In genomic region chr4:6250235-6250983, GRCh38 we compare ENCODE assay signal across 8 cellular contexts. TPM values are rescaled to one million over a fixed set of nuclear protein-coding genes. Genes with fewer than 3 reads are reported as not detected.
DNase-seq lines count a peak whose midpoint lies in the region; ATAC-seq, FAIRE-seq and TF ChIP-seq lines count a peak whose summit lies in the region.

No MANE protein-coding gene starts in this region.

- no peaks in the 10 kb centered on the region for H3K36me3 Mint-ChIP-seq in natural killer cell
- no peaks in the 10 kb centered on the region for H3K36me3 Mint-ChIP-seq in natural killer cell treated with Interleukin-12 subunit alpha and Interleukin-12 subunit beta and Interleukin-15 and Interleukin-18, amount 100 ng/mL, for 72 hours

- H3K4me3 ChIP-seq in MM.1S (ENCODE audit: low read length) (no peak overlapping the region), SK-N-MC (no peak overlapping the region), endothelial cell of umbilical vein (replicated peaks in 1 of 3; ENCODE audit: insufficient read depth in 1 of 3, low read depth in 1 of 3, low read length in 3 of 3) (no peak overlapping the region), mucosa of descending colon (no peak overlapping the region)

- H3K9me2 ChIP-seq in MM.1S (replicated peaks; ENCODE audit: insufficient read depth, low read length): no peaks in the 10 kb centered on the region

- DNase-seq in natural killer cell (no peak), MM.1S (peak; percentile 75), SK-N-MC (ENCODE audit: low read depth, low spot score) (peak; percentile 8), endothelial cell of umbilical vein (ENCODE audit: low read depth, low spot score) (peak; percentile 74), mucosa of descending colon (peak in 2 of 3 donors; percentile 16 to 61), posterior vena cava (ENCODE audit: low spot score) (no peak)
- no peak for DNase-seq in natural killer cell treated with Interleukin-12 subunit alpha and Interleukin-12 subunit beta and Interleukin-15 and Interleukin-18, amount 100 ng/mL, for 72 hours (ENCODE audit: low spot score)

- H4K20me1 ChIP-seq in MM.1S (ENCODE audit: insufficient read depth, low read length) (no peaks in the 10 kb centered on the region), endothelial cell of umbilical vein (replicated peaks; ENCODE audit: control insufficient read depth, extremely low read depth, insufficient read depth, low read length) (no peaks in the 10 kb centered on the region)

- no peak overlapping the region for H2AFZ ChIP-seq in MM.1S (ENCODE audit: low read length)
- no peak overlapping the region for H2AFZ ChIP-seq in endothelial cell of umbilical vein (ENCODE audit: low read depth, low read length)

- POLR2A ChIA-PET in endothelial cell of umbilical vein (lab: Charles Lee): no interaction called here

- H3K9me3 ChIP-seq in MM.1S (replicated peaks; ENCODE audit: insufficient read depth, low read length): no peaks in the 10 kb centered on the region
- H3K9me3 ChIP-seq in SK-N-MC (ENCODE audit: low read depth, low read length): no peaks in the 10 kb centered on the region
- H3K9me3 ChIP-seq in endothelial cell of umbilical vein (replicated peaks; ENCODE audit: control insufficient read depth, insufficient read depth, low read length): no peaks in the 10 kb centered on the region
- no peaks in the 10 kb centered on the region for H3K9me3 ChIP-seq in mucosa of descending colon

- TF ChIP-seq POLR2A in endothelial cell of umbilical vein (IDR thresholded peaks at IDR 0.05; ENCODE audit: low read depth, low read length): no peak

- peak; percentile 74 for FAIRE-seq in endothelial cell of umbilical vein (lab: Jason Lieb, UNC)

- ATAC-seq in natural killer cell: peak; percentile 68 to 77 (median 72)
- no peak for ATAC-seq in natural killer cell treated with Interleukin-12 subunit alpha and Interleukin-12 subunit beta and Interleukin-15 and Interleukin-18, amount 100 ng/mL, for 72 hours
- peak; percentile 76 for ATAC-seq in mucosa of descending colon
- no peak for ATAC-seq in GM18873 (IDR thresholded peaks at IDR 0.05; ENCODE audit: low FRiP score, unreplicated experiment)

- TF ChIP-seq CTCF in natural killer cell (IDR thresholded peaks at IDR 0.05): peak; percentile 78
- peak; percentile 76 for TF ChIP-seq CTCF in MM.1S (IDR thresholded peaks at IDR 0.05; ENCODE audit: low read length)
- TF ChIP-seq CTCF in endothelial cell of umbilical vein (IDR thresholded peaks at IDR 0.05; ENCODE audit: extremely low read depth in 1 of 2, insufficient read depth in 1 of 2, low read depth in 1 of 2, low read length in 2 of 2): peak; percentile 61 to 62
- TF ChIP-seq CTCF in mucosa of descending colon (IDR thresholded peaks at IDR 0.05): peak; percentile 77

- no peak overlapping the region for H3K27ac ChIP-seq in MM.1S (ENCODE audit: low read length)
- H3K27ac ChIP-seq in SK-N-MC: no peak overlapping the region
- no peak overlapping the region for H3K27ac ChIP-seq in endothelial cell of umbilical vein (ENCODE audit: insufficient read depth, low read depth, low read length)

- H3F3A ChIP-seq in MM.1S (ENCODE audit: insufficient read depth, low read length): no peaks in the 10 kb centered on the region

- H3K27me3 ChIP-seq in MM.1S (replicated peaks; ENCODE audit: insufficient read depth, low read length) (peaks cover 33% of the 10 kb centered on the region), endothelial cell of umbilical vein (ENCODE audit: control insufficient read depth in 2 of 2, insufficient read depth in 2 of 2, low read length in 2 of 2) (peaks cover 6 to 8% of the 10 kb centered on the region in 2 experiments)

- H3K9me1 ChIP-seq in endothelial cell of umbilical vein (replicated peaks; ENCODE audit: control insufficient read depth, extremely low read depth, insufficient read depth, low read length): no peaks in the 10 kb centered on the region

- H3K79me2 ChIP-seq in MM.1S (ENCODE audit: low read length) (no peaks in the 10 kb centered on the region), endothelial cell of umbilical vein (ENCODE audit: control insufficient read depth, insufficient read depth, low read length) (no peaks in the 10 kb centered on the region)

- H3K4me2 ChIP-seq in MM.1S (ENCODE audit: low read depth, low read length) (no peak overlapping the region), endothelial cell of umbilical vein (ENCODE audit: insufficient read depth, low read length) (no peak overlapping the region)

- H3K9me3 Mint-ChIP-seq in natural killer cell: no peaks in the 10 kb centered on the region
- H3K9me3 Mint-ChIP-seq in natural killer cell treated with Interleukin-12 subunit alpha and Interleukin-12 subunit beta and Interleukin-15 and Interleukin-18, amount 100 ng/mL, for 72 hours: no peaks in the 10 kb centered on the region

- no peak overlapping the region for H3K4me3 Mint-ChIP-seq in natural killer cell
- no peak overlapping the region for H3K4me3 Mint-ChIP-seq in natural killer cell treated with Interleukin-12 subunit alpha and Interleukin-12 subunit beta and Interleukin-15 and Interleukin-18, amount 100 ng/mL, for 72 hours

- dilution Hi-C loops in endothelial cell of umbilical vein (cut with MboI; ENCODE audit: extremely low pct_ligation_motif_present, low sequenced_read_pairs): no loop called here

- H3K36me3 ChIP-seq in MM.1S (replicated peaks; ENCODE audit: insufficient read depth, low read length) (no peaks in the 10 kb centered on the region), SK-N-MC (ENCODE audit: insufficient read depth, low read length) (no peaks in the 10 kb centered on the region), endothelial cell of umbilical vein (ENCODE audit: control insufficient read depth in 2 of 2, extremely low read depth in 1 of 2, insufficient read depth in 2 of 2, low read length in 2 of 2) (no peaks in the 10 kb centered on the region), mucosa of descending colon (ENCODE audit: low read depth) (no peaks in the 10 kb centered on the region)

- no peaks in the 10 kb centered on the region for H3K4me1 ChIP-seq in MM.1S (ENCODE audit: low read length)
- no peaks in the 10 kb centered on the region for H3K4me1 ChIP-seq in endothelial cell of umbilical vein (ENCODE audit: control insufficient read depth, extremely low read depth, insufficient read depth, low read length)
- no peaks in the 10 kb centered on the region for H3K4me1 ChIP-seq in mucosa of descending colon (ENCODE audit: low read depth)

- intact Hi-C loops in natural killer cell (cut with micrococcal nuclease) (loop anchor here (1.0 to 5.0 kb wide), 3 partner anchors 77 to 297 kb away; no protein-coding TSS in a partner anchor), endothelial cell of umbilical vein (cut with micrococcal nuclease) (loop anchor here (1.0 kb wide), 2 partner anchors 77 to 296 kb away; no protein-coding TSS in a partner anchor), mucosa of descending colon (cut with DNase I, micrococcal nuclease) (loop anchor here (5.0 kb wide), 1 partner anchor 77 kb away; no protein-coding TSS in a partner anchor), posterior vena cava (cut with DNase I) (no loop called here)

- H3K9ac ChIP-seq in MM.1S (ENCODE audit: low read length): no peak overlapping the region
- H3K9ac ChIP-seq in SK-N-MC (ENCODE audit: insufficient read length): no peak overlapping the region
- no peak overlapping the region for H3K9ac ChIP-seq in endothelial cell of umbilical vein (replicated peaks; ENCODE audit: extremely low read depth, insufficient read depth, low read length)

- CTCF ChIA-PET in endothelial cell of umbilical vein (lab: Charles Lee): interaction anchor here (0.6 to 8.9 kb wide), 44 partner anchors 8 to 460 kb away, joined by 3 to 808 read pairs (median 4); partner anchors contain the start of genes MAN2B2, MRFAP1L1 and WFS1

- no TSS peak for BruUV-seq in endothelial cell of umbilical vein (replicated peaks; lab: Mats Ljungman, UMichigan)

- peaks cover 32 to 50% of the 10 kb centered on the region in 2 donors for H3K27me3 Mint-ChIP-seq in natural killer cell (ENCODE audit: low read depth in 2 of 2)
- H3K27me3 Mint-ChIP-seq in natural killer cell treated with Interleukin-12 subunit alpha and Interleukin-12 subunit beta and Interleukin-15 and Interleukin-18, amount 100 ng/mL, for 72 hours: peaks cover 27 to 29% of the 10 kb centered on the region in 2 donors

- H3K27ac Mint-ChIP-seq in natural killer cell: no peak overlapping the region
- no peak overlapping the region for H3K27ac Mint-ChIP-seq in natural killer cell treated with Interleukin-12 subunit alpha and Interleukin-12 subunit beta and Interleukin-15 and Interleukin-18, amount 100 ng/mL, for 72 hours

- peaks cover 5% of the 10 kb centered on the region in 2 donors for H3K4me1 Mint-ChIP-seq in natural killer cell
- peaks cover 5 to 6% of the 10 kb centered on the region in 2 donors for H3K4me1 Mint-ChIP-seq in natural killer cell treated with Interleukin-12 subunit alpha and Interleukin-12 subunit beta and Interleukin-15 and Interleukin-18, amount 100 ng/mL, for 72 hours (ENCODE audit: low read depth in 2 of 2)

RNA-seq across cellular contexts. Expression of gene WFS1, which starts 19.2 kb away (rescaled TPM):
- total RNA-seq in natural killer cell (1 to 10 TPM; 3.0 to 5.6 (median 3.5) TPM), endothelial cell of umbilical vein (42.7 and 48.2 TPM in 2 replicates), mucosa of descending colon (10 to 100 TPM in 2 of 3 donors, 1 to 10 TPM in 1; 5.8 to 39.2 (median 14.9) TPM), posterior vena cava (10 to 100 TPM; 48.9 to 52.6 TPM)
- 1 to 10 TPM; 3.1 to 7.4 TPM for total RNA-seq in natural killer cell treated with Interleukin-12 subunit alpha and Interleukin-12 subunit beta and Interleukin-15 and Interleukin-18, amount 100 ng/mL, for 72 hours
- polyA plus RNA-seq in endothelial cell of umbilical vein: 70.0 and 82.0 TPM in 2 replicates
- 35.9 and 40.9 TPM in 2 replicates for polyA plus RNA-seq in endothelial cell of umbilical vein (2011; cell fraction: cytosol; rRNA removed)
- 57.4 and 60.7 TPM in 2 replicates for polyA plus RNA-seq in endothelial cell of umbilical vein (2011; cell fraction: nucleus; rRNA removed)
- polyA plus RNA-seq in endothelial cell of umbilical vein (2012): 32.3 and 38.5 TPM in 2 replicates
- polyA minus RNA-seq in endothelial cell of umbilical vein: 63.2 and 67.8 TPM in 2 replicates
- polyA minus RNA-seq in endothelial cell of umbilical vein (2011; cell fraction: cytosol; rRNA and poly(A)+ RNA removed): 1.8 TPM
- 21.3 and 30.8 TPM in 2 replicates for polyA minus RNA-seq in endothelial cell of umbilical vein (2011; cell fraction: nucleus; rRNA and poly(A)+ RNA removed)

RNA-seq across cellular contexts. Expression of gene JAKMIP1, which starts 50.1 kb away (rescaled TPM):
- total RNA-seq in natural killer cell: 10 to 100 TPM in 2 of 3 donors, 1 to 10 TPM in 1; 8.8 to 21.8 (median 16.4) TPM
- 10 to 100 TPM; 16.3 to 66.7 TPM for total RNA-seq in natural killer cell treated with Interleukin-12 subunit alpha and Interleukin-12 subunit beta and Interleukin-15 and Interleukin-18, amount 100 ng/mL, for 72 hours
- total RNA-seq in endothelial cell of umbilical vein: not detected in 2 replicates
- not detected in 2 replicates for polyA plus RNA-seq in endothelial cell of umbilical vein
- polyA plus RNA-seq in endothelial cell of umbilical vein (2011; cell fraction: cytosol; rRNA removed): not detected in 2 replicates
- polyA plus RNA-seq in endothelial cell of umbilical vein (2011; cell fraction: nucleus; rRNA removed): not detected in 2 replicates
- polyA plus RNA-seq in endothelial cell of umbilical vein (2012): not detected in 2 replicates
- polyA minus RNA-seq in endothelial cell of umbilical vein: not detected in 2 replicates
- not detected for polyA minus RNA-seq in endothelial cell of umbilical vein (2011; cell fraction: cytosol; rRNA and poly(A)+ RNA removed)
- polyA minus RNA-seq in endothelial cell of umbilical vein (2011; cell fraction: nucleus; rRNA and poly(A)+ RNA removed): not detected in 2 replicates
- 1 to 10 TPM in 1 of 3 donors, under 1 TPM in 1, not detected in 1; 0.63 to 2.1 TPM for total RNA-seq in mucosa of descending colon
- under 1 TPM; 0.14 TPM for total RNA-seq in posterior vena cava

Comparison
In these comparisons a context has a peak if more than half of its experiments do, and no peak if none do; other contexts are left out.
1. ATAC-seq: peak in natural killer cell (3 of 3) and mucosa of descending colon (single experiment); none in natural killer cell treated with Interleukin-12 subunit alpha and Interleukin-12 subunit beta and Interleukin-15 and Interleukin-18, amount 100 ng/mL, for 72 hours (0 of 2) and GM18873 (single experiment).
2. DNase-seq: peak in MM.1S (single experiment), SK-N-MC (single experiment), endothelial cell of umbilical vein (single experiment) and mucosa of descending colon (2 of 3); none in natural killer cell (single experiment), natural killer cell treated with Interleukin-12 subunit alpha and Interleukin-12 subunit beta and Interleukin-15 and Interleukin-18, amount 100 ng/mL, for 72 hours (single experiment) and posterior vena cava (single experiment).
3. intact Hi-C loops: an anchor here in natural killer cell (1.0 to 5.0 kb wide), endothelial cell of umbilical vein (1.0 kb wide) and mucosa of descending colon (5.0 kb wide); none called in posterior vena cava.
4. Peak in every context shown above with its lines, with median percentiles within 50 percentile points of each other: CTCF ChIP-seq.